Comparison of ENCODE assay signal across 11 cellular contexts in genomic region chr1:200869753-200870391, GRCh38. TPM values are rescaled to one million over a fixed set of nuclear protein-coding genes. Genes with fewer than 3 reads are reported as not detected.
DNase-seq lines count a peak whose midpoint lies in the region; ATAC-seq and TF ChIP-seq lines count a peak whose summit lies in the region.
"Had no signal": no experiment of that assay in that cellular context is flagged by ENCODE, and none has a peak within 500 bp of the region (broad histone marks: within the 10 kb centered on the region; RNA-seq: fewer than 3 reads in every experiment).

No MANE protein-coding gene starts in this region.

- TF ChIP-seq CTCF in Panc1 (IDR thresholded peaks at IDR 0.05): no peak

- H3K27me3 Mint-ChIP-seq in CD4-positive, alpha-beta memory T cell: peaks cover 0 to 6% of the 10 kb centered on the region in 2 donors

- DNase-seq in CD4-positive, alpha-beta memory T cell: peak in 4 of 5 donors; percentile 48 to 57 (median 50)
- DNase-seq in Panc1 (ENCODE audit: low read depth, low spot score) (no peak), NCI-H748 (lab: John Stamatoyannopoulos, UW; ENCODE audit: unreplicated experiment) (no peak), foreskin melanocyte (no peak), NCI-H2227 (lab: John Stamatoyannopoulos, UW; ENCODE audit: unreplicated experiment) (no peak)
- DNase-seq in activated CD8-positive, alpha-beta memory T cell treated with anti-CD3 and anti-CD28 coated beads, Interleukin-2, amount 50 U/mL, for 48 hours: no peak
- DNase-seq: left lung, NCI-H1105 had no signal

- no peaks in the 10 kb centered on the region for H3K9me3 ChIP-seq in CD4-positive, alpha-beta memory T cell (ENCODE audit: control insufficient read depth in 1 of 2, low read length in 2 of 2)
- H3K9me3 ChIP-seq in Panc1 (ENCODE audit: control insufficient read depth, insufficient read depth, low read depth, low read length): no peaks in the 10 kb centered on the region
- H3K9me3 ChIP-seq: left lung had no signal

- intact Hi-C loops in CD4-positive, alpha-beta memory T cell (cut with micrococcal nuclease): loop anchor here (1.0 to 2.0 kb wide), 2 partner anchors 8 to 19 kb away; no protein-coding TSS in a partner anchor
- intact Hi-C loops in Panc1 (cut with micrococcal nuclease; ENCODE audit: unreplicated experiment): no loop called here

- CTCF ChIA-PET in CD4-positive, alpha-beta memory T cell (lab: Charles Lee; ENCODE audit: partially characterized antibody): interaction anchor here (0.6 kb wide), 1 partner anchor 548 kb away, joined by 3 read pairs; no protein-coding TSS in a partner anchor
- CTCF ChIA-PET in Panc1 (lab: Charles Lee): no interaction called here

- H3K4me1 Mint-ChIP-seq in CD4-positive, alpha-beta memory T cell: peaks cover 43 to 72% (median 58%) of the 10 kb centered on the region in 4 donors

- POLR2A ChIA-PET in CD4-positive, alpha-beta memory T cell (lab: Charles Lee; ENCODE audit: partially characterized antibody): interaction anchor here (1.1 to 1.6 kb wide), 4 partner anchors 9 to 21 kb away, joined by 3 to 16 read pairs (median 6); no protein-coding TSS in a partner anchor
- POLR2A ChIA-PET in Panc1 (lab: Charles Lee): no interaction called here

- peaks cover 62% of the 10 kb centered on the region for H3K4me1 ChIP-seq in CD4-positive, alpha-beta memory T cell (ENCODE audit: insufficient read depth, low read length)
- H3K4me1 ChIP-seq in Panc1 (ENCODE audit: control insufficient read depth, insufficient read depth, low read length): no peaks in the 10 kb centered on the region; the same call in 1 of the 2 replicates

- H3K9me3 Mint-ChIP-seq in CD4-positive, alpha-beta memory T cell: no peaks in the 10 kb centered on the region

- in situ Hi-C loops in Panc1 (cut with HindIII; ENCODE audit: low pct_unique_long_range_greater_than_20kb, low sequenced_read_pairs): no loop called here

- H3K27ac Mint-ChIP-seq in CD4-positive, alpha-beta memory T cell: peak overlapping the region; percentile 77 to 94 (median 91)

- H3K4me3 ChIP-seq in CD4-positive, alpha-beta memory T cell (ENCODE audit: low read length in 2 of 2): peak overlapping the region in 1 of 2 donors; percentile 4
- no peak overlapping the region for H3K4me3 ChIP-seq in Panc1 (ENCODE audit: low read depth in 2 of 2, low read length in 2 of 2)
- H3K4me3 ChIP-seq: left lung had no signal

- no TSS peak for BruUV-seq in Panc1 (replicated peaks; lab: Mats Ljungman, UMichigan)

- no peaks in the 10 kb centered on the region for H3K36me3 ChIP-seq in CD4-positive, alpha-beta memory T cell (ENCODE audit: insufficient read depth, low read length)
- no peaks in the 10 kb centered on the region for H3K36me3 ChIP-seq in Panc1 (ENCODE audit: control insufficient read depth, insufficient read depth, low read length)
- H3K36me3 ChIP-seq: left lung had no signal

- H3K4me3 Mint-ChIP-seq in CD4-positive, alpha-beta memory T cell: peak overlapping the region; percentile 55 to 86 (median 68)

- ATAC-seq in GM18868 (IDR thresholded peaks at IDR 0.05; ENCODE audit: unreplicated experiment) (peak; percentile 62), HG02763 (IDR thresholded peaks at IDR 0.05; ENCODE audit: unreplicated experiment) (peak; percentile 41), Panc1 (peak; percentile 40)
- ATAC-seq: left lung had no signal

- peak overlapping the region; percentile 50 for H3K27ac ChIP-seq in CD4-positive, alpha-beta memory T cell (ENCODE audit: low read depth, low read length)
- no peak overlapping the region for H3K27ac ChIP-seq in Panc1 (ENCODE audit: low read length)
- H3K27ac ChIP-seq: left lung, VCaP had no signal

- no peaks in the 10 kb centered on the region for H3K27me3 ChIP-seq in CD4-positive, alpha-beta memory T cell (ENCODE audit: insufficient read depth, low read length)
- no peaks in the 10 kb centered on the region for H3K27me3 ChIP-seq in Panc1 (ENCODE audit: control insufficient read depth, insufficient read depth, low read length)

- H3K36me3 Mint-ChIP-seq in CD4-positive, alpha-beta memory T cell: peaks cover 0 to 5% of the 10 kb centered on the region in 2 donors

RNA-seq across cellular contexts. Expression of gene GPR25, which starts 2.9 kb away (rescaled TPM):
- total RNA-seq in CD4-positive, alpha-beta memory T cell: 1 to 10 TPM; 7.7 to 9.2 TPM
- 10 to 100 TPM; 23.0 to 66.5 TPM for polyA plus RNA-seq in CD4-positive, alpha-beta memory T cell
- total RNA-seq in Panc1 (2021; ENCODE audit: unreplicated experiment): not detected
- polyA plus RNA-seq in Panc1 (2012; ENCODE audit: insufficient read length): not detected

RNA-seq across cellular contexts. Expression of gene INAVA, which starts 24.8 kb away (rescaled TPM):
- total RNA-seq in CD4-positive, alpha-beta memory T cell: under 1 TPM; 0.20 to 0.28 TPM
- under 1 TPM in 1 of 2 donors, not detected in 1; 0.70 TPM for polyA plus RNA-seq in CD4-positive, alpha-beta memory T cell
- 3.6 TPM for total RNA-seq in Panc1 (2021; ENCODE audit: unreplicated experiment)
- 3.3 TPM for polyA plus RNA-seq in Panc1 (2012; ENCODE audit: insufficient read length)

Comparison
In these comparisons a context has a peak if more than half of its experiments do, and no peak if none do; other contexts are left out.
1. DNase-seq: peak in CD4-positive, alpha-beta memory T cell (4 of 5); none in Panc1 (single experiment), NCI-H748 (single experiment), foreskin melanocyte (single experiment), NCI-H2227 (single experiment) and activated CD8-positive, alpha-beta memory T cell treated with anti-CD3 and anti-CD28 coated beads, Interleukin-2, amount 50 U/mL, for 48 hours (single experiment).
2. Peak in every context shown above with its lines, with median percentiles within 50 percentile points of each other: ATAC-seq.